In the genomic region with DNA sequence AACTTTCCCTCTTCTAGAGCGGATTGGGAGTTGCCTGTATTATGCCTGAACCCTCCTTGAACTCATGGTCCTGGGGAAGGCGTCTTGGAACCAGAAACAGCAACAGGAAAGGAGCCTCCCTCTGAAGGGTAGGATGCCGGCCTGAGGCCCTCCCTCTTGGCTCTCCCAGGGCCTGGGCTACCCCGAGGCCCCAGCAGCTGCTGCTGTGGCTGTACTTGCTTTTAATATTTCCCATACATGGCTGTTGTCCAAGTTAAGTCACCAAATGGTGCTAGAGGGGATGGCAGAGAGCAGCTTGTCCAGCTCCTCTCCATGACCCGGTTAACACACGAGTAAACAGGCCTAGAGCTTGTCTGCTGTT, we compare ENCODE assay signal across 19 cellular contexts. TPM values are rescaled to one million over a fixed set of nuclear protein-coding genes. Genes with fewer than 3 reads are reported as not detected.
A peak's percentile ranks its signal among the peaks of the same experiment; 100 is the strongest.
DNase-seq lines count a peak whose midpoint lies in the region; ATAC-seq, FAIRE-seq and TF ChIP-seq lines count a peak whose summit lies in the region.
"Had no signal": no experiment of that assay in that cellular context is flagged by ENCODE, and none has a peak within 500 bp of the region (broad histone marks: within the 10 kb centered on the region; RNA-seq: fewer than 3 reads in every experiment).

No MANE protein-coding gene starts in this region.

- no peaks in the 10 kb centered on the region for H3K4me1 Mint-ChIP-seq in T-helper 2 cell treated with Interferon-gamma antibody and Interleukin-4, amounts not matched to agents 5 μg/mL and 100 μg/mL, for 36 hours (ENCODE audit: low read depth)
- H3K4me1 Mint-ChIP-seq: activated naive CD4-positive, alpha-beta T cell treated with anti-CD3 and anti-CD28 coated beads, Interleukin-2, amount 50 U/mL, for 24 hours; B cell; T-cell had no signal

- no peak overlapping the region for H3K27ac Mint-ChIP-seq in T-helper 2 cell treated with Interferon-gamma antibody and Interleukin-4, amounts not matched to agents 5 μg/mL and 100 μg/mL, for 36 hours
- H3K27ac Mint-ChIP-seq: activated CD8-positive, alpha-beta T cell treated with anti-CD3 and anti-CD28 coated beads for 36 hours; B cell; GM23338 had no signal

- H3K4me3 ChIP-seq in body of pancreas (no peak overlapping the region), spleen (no peak overlapping the region)
- H3K4me3 ChIP-seq: coronary artery, GM23338, MG63, smooth muscle cell had no signal

- H3K9me3 ChIP-seq in body of pancreas, result no peaks in the 10 kb centered on the region
- no peaks in the 10 kb centered on the region for H3K9me3 ChIP-seq in spleen
- H3K9me3 ChIP-seq: MG63 had no signal

- H3K27ac ChIP-seq in body of pancreas, result no peak overlapping the region
- H3K27ac ChIP-seq in spleen, result peak overlapping the region in 5 of 8 donors; percentile 10 to 67 (median 57)
- H3K27ac ChIP-seq: foreskin keratinocyte had no signal

- no peak for FAIRE-seq in GM12891 (lab: Jason Lieb, UNC)
- FAIRE-seq: D721Med had no signal

- WGBS in body of pancreas, 2 donors, result 58 to 60% methylated on average over 4 to 6 of the region's 6 CpGs
- WGBS in spleen, 5 donors, result 50 to 75% (median 65%) methylated on average over 4 to 6 of the region's 6 CpGs

- H3K36me3 ChIP-seq in body of pancreas (replicated peaks in 1 of 2; ENCODE audit: insufficient read depth in 1 of 2, low read depth in 2 of 2) (peaks cover 0 to 23% of the 10 kb centered on the region in 2 donors), spleen (peaks cover 0 to 59% (median 45%) of the 10 kb centered on the region in 6 donors)

- intact Hi-C loops in body of pancreas (cut with DNase I), result no loop called here
- intact Hi-C loops in spleen (cut with DNase I; ENCODE audit: low total_unique reads), result no loop called here

- peaks cover 31% of the 10 kb centered on the region for H3K36me3 Mint-ChIP-seq in T-helper 2 cell treated with Interferon-gamma antibody and Interleukin-4, amounts not matched to agents 5 μg/mL and 100 μg/mL, for 36 hours (ENCODE audit: low read depth)

- no peak for DNase-seq in GM12891 (ENCODE audit: insufficient read length, low spot score)
- no peak for DNase-seq in body of pancreas
- no peak for DNase-seq in left lobe of liver (ENCODE audit: low spot score)
- DNase-seq in spleen, result no peak
- no peak for DNase-seq in NCI-H1048 (lab: John Stamatoyannopoulos, UW)
- no peak for DNase-seq in dedifferentiated amniotic fluid mesenchymal stem cell (ENCODE audit: extremely low spot score)
- DNase-seq in T-helper 2 cell treated with Interferon-gamma antibody and Interleukin-4, amounts not matched to agents 5 μg/mL and 100 μg/mL, for 36 hours (ENCODE audit: low spot score), result no peak
- DNase-seq: activated CD8-positive, alpha-beta T cell treated with anti-CD3 and anti-CD28 coated beads for 36 hours; activated T-cell treated with anti-CD3 and anti-CD28 coated beads, Interleukin-2, amount 50 U/mL, for 48 hours; foreskin keratinocyte; GF-D8; MG63; T-cell had no signal

- no peak overlapping the region for H3K4me3 Mint-ChIP-seq in T-helper 2 cell treated with Interferon-gamma antibody and Interleukin-4, amounts not matched to agents 5 μg/mL and 100 μg/mL, for 36 hours
- H3K4me3 Mint-ChIP-seq: activated CD8-positive, alpha-beta T cell treated with anti-CD3 and anti-CD28 coated beads for 36 hours; activated naive CD4-positive, alpha-beta T cell treated with anti-CD3 and anti-CD28 coated beads, Interleukin-2, amount 50 U/mL, for 24 hours; B cell; GM23338; T-cell had no signal

- TF ChIP-seq POLR2A in GM12891 (IDR thresholded peaks at IDR 0.05; ENCODE audit: low read depth, low read length) (peak; percentile 0; the same call in 1 of the 2 replicates), body of pancreas (IDR thresholded peaks at IDR 0.05) (no peak), spleen (IDR thresholded peaks at IDR 0.05) (no peak)

- no peaks in the 10 kb centered on the region for H3K27me3 Mint-ChIP-seq in T-helper 2 cell treated with Interferon-gamma antibody and Interleukin-4, amounts not matched to agents 5 μg/mL and 100 μg/mL, for 36 hours (ENCODE audit: low read depth)
- H3K27me3 Mint-ChIP-seq: activated CD8-positive, alpha-beta T cell treated with anti-CD3 and anti-CD28 coated beads for 36 hours; activated naive CD4-positive, alpha-beta T cell treated with anti-CD3 and anti-CD28 coated beads, Interleukin-2, amount 50 U/mL, for 24 hours; T-cell had no signal

- ATAC-seq in body of pancreas, result peak; percentile 16
- peak; percentile 33 for ATAC-seq in left lobe of liver
- ATAC-seq: activated CD8-positive, alpha-beta T cell treated with anti-CD3 and anti-CD28 coated beads for 36 hours; foreskin keratinocyte; GM23338 had no signal

- H3K4me1 ChIP-seq in body of pancreas (no peaks in the 10 kb centered on the region), spleen (peaks cover 4 to 32% (median 17%) of the 10 kb centered on the region in 6 donors)
- H3K4me1 ChIP-seq: foreskin keratinocyte had no signal

- no peaks in the 10 kb centered on the region for H3K9me3 Mint-ChIP-seq in T-helper 2 cell treated with Interferon-gamma antibody and Interleukin-4, amounts not matched to agents 5 μg/mL and 100 μg/mL, for 36 hours
- H3K9me3 Mint-ChIP-seq: activated CD8-positive, alpha-beta T cell treated with anti-CD3 and anti-CD28 coated beads for 36 hours; activated naive CD4-positive, alpha-beta T cell treated with anti-CD3 and anti-CD28 coated beads, Interleukin-2, amount 50 U/mL, for 24 hours; GM23338; T-cell had no signal

- H3K27me3 ChIP-seq in body of pancreas, result no peaks in the 10 kb centered on the region
- no peaks in the 10 kb centered on the region for H3K27me3 ChIP-seq in spleen (replicated peaks in 1 of 7)
- H3K27me3 ChIP-seq: foreskin keratinocyte, MG63 had no signal

- TF ChIP-seq CTCF in body of pancreas (IDR thresholded peaks at IDR 0.05) (no peak), spleen (IDR thresholded peaks at IDR 0.05 in 8 of 11, conservative IDR thresholded peaks at IDR 0.05 in 3 of 11) (no peak)

TF ChIP-seq in GM12891, 5 proteins besides CTCF, POLR2A, EP300 and RAD21:
- 0 out of 2 replicates have a peak, but pooled peaks have one; percentile 3 for TF ChIP-seq POLR2AphosphoS5 (IDR thresholded peaks at IDR 0.05; ENCODE audit: low read depth, low read length)
- no peak for TF ChIP-seq PAX5 (IDR thresholded peaks at IDR 0.05; ENCODE audit: insufficient read depth, low read length, severe bottlenecking)
- TF ChIP-seq SPI1 (IDR thresholded peaks at IDR 0.05; ENCODE audit: low read depth, low read length), result no peak
- no peak for TF ChIP-seq TAF1 (IDR thresholded peaks at IDR 0.05; ENCODE audit: low read depth, low read length)
- TF ChIP-seq POU2F2 (IDR thresholded peaks at IDR 0.05; ENCODE audit: low read depth, low read length), result no peak

RNA-seq across cellular contexts. Expression of a gene that starts 10.5 kb away (rescaled TPM):
- polyA plus RNA-seq in GM12891 (2012; ENCODE audit: low read depth, missing spikeins), result 0.05 TPM
- total RNA-seq in body of pancreas (1 to 10 TPM in 1 of 2 donors, under 1 TPM in 1; 0.52 to 7.6 TPM), left lobe of liver (0.10 TPM), spleen (under 1 TPM in 2 of 7 donors, not detected in 5; 0.18 to 0.32 TPM)
- under 1 TPM in 1 of 3 donors, not detected in 2; 0.03 TPM for polyA plus RNA-seq in spleen
- total RNA-seq: activated CD8-positive, alpha-beta T cell treated with anti-CD3 and anti-CD28 coated beads for 36 hours; B cell; smooth muscle cell had no signal
- polyA plus RNA-seq: smooth muscle cell had no signal

RNA-seq across cellular contexts. Expression of a gene that starts 19.6 kb away (rescaled TPM):
- polyA plus RNA-seq in GM12891 (2012; ENCODE audit: low read depth, missing spikeins), result 49.0 TPM
- 10 to 100 TPM; 19.8 to 25.7 TPM for total RNA-seq in body of pancreas
- 35.4 TPM for total RNA-seq in left lobe of liver
- 100 to 1,000 TPM in 2 of 7 donors, 10 to 100 TPM in 5; 45.0 to 119 (median 95.1) TPM for total RNA-seq in spleen
- polyA plus RNA-seq in spleen, result 10 to 100 TPM; 25.8 to 40.3 (median 30.0) TPM

RNA-seq across cellular contexts. Expression of a gene that starts 29.9 kb away (rescaled TPM):
- 99.8 TPM for polyA plus RNA-seq in GM12891 (2012; ENCODE audit: low read depth, missing spikeins)
- 100 to 1,000 TPM in 1 of 2 donors, 10 to 100 TPM in 1; 54.0 to 103 TPM for total RNA-seq in body of pancreas
- total RNA-seq in left lobe of liver, result 83.7 TPM
- total RNA-seq in spleen, result 100 to 1,000 TPM; 218 to 249 (median 229) TPM
- polyA plus RNA-seq in spleen, result 10 to 100 TPM; 25.6 to 61.3 (median 29.4) TPM

Comparison
In these comparisons a context has a peak if more than half of its experiments do, and no peak if none do; other contexts are left out.
1. H3K27ac ChIP-seq: peak in spleen (5 of 8); none in body of pancreas (0 of 4).